ENCODE assay signal across 8 cellular contexts in the genomic region with DNA sequence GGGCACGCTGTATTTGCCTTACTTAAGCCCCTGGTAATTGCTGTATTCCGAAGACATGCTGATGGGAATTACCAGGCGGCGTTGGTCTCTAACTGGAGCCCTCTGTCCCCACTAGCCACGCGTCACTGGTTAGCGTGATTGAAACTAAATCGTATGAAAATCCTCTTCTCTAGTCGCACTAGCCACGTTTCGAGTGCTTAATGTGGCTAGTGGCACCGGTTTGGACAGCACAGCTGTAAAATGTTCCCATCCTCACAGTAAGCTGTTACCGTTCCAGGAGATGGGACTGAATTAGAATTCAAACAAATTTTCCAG. TPM values are rescaled to one million over a fixed set of nuclear protein-coding genes. Genes with fewer than 3 reads are reported as not detected.
DNase-seq lines count a peak whose midpoint lies in the region; ATAC-seq, FAIRE-seq and TF ChIP-seq lines count a peak whose summit lies in the region.

No MANE protein-coding gene starts in this region.

- no peak for FAIRE-seq in A549 (lab: Jason Lieb, UNC)
- no peak for FAIRE-seq in small intestine (lab: Jason Lieb, UNC)

- H3K27ac ChIP-seq in A549 = peak overlapping the region; percentile 86 to 93
- H3K27ac ChIP-seq in small intestine (ENCODE audit: low read depth in 1 of 2, low read length in 1 of 2) = peak overlapping the region in 1 of 2 donors; percentile 99

- TF ChIP-seq EP300 in A549 (IDR thresholded peaks at IDR 0.05) = no peak

- no peak for TF ChIP-seq CTCF in A549 (IDR thresholded peaks at IDR 0.05)

- no peak for TF ChIP-seq POLR2A in A549 (IDR thresholded peaks at IDR 0.05; ENCODE audit: low read length)

- H3K4me1 ChIP-seq in A549 = peaks cover 6% of the 10 kb centered on the region; the same call in 1 of the 3 replicates
- no peaks in the 10 kb centered on the region for H3K4me1 ChIP-seq in small intestine (ENCODE audit: control insufficient read depth in 2 of 2, insufficient read depth in 1 of 2, low read depth in 1 of 2, low read length in 1 of 2)

- DNase-seq in A549 (ENCODE audit: low read depth in 1 of 2, low spot score in 1 of 2) (no peak), glomerular endothelial cell (ENCODE audit: extremely low read depth, low read depth, low spot score) (peak; percentile 45), small intestine (no peak), mesenteric fat pad (ENCODE audit: low spot score) (no peak)
- no peak for DNase-seq in stimulated activated CD4-positive, alpha-beta T cell treated with anti-CD3 and anti-CD28 coated beads, Interleukin-4, amount 100 ng/mL, for 4 hours

- CTCF ChIA-PET in A549 (lab: Yijun Ruan, JAX) = interaction anchor here (0.9 to 1.3 kb wide), 2 partner anchors 15 to 151 kb away, joined by 3 to 6 read pairs; no protein-coding TSS in a partner anchor

- WGBS in A549 (ENCODE audit: missing lambda C conversion rate) = 2% methylated on average over 11 of the region's 13 CpGs
- 0 to 1% (median 0%) methylated on average over 13 of the region's 13 CpGs for WGBS in small intestine, 3 donors

- no peaks in the 10 kb centered on the region for H3K9me3 ChIP-seq in A549
- H3K9me3 ChIP-seq in small intestine (ENCODE audit: control insufficient read depth, low read depth) = no peaks in the 10 kb centered on the region

- H3K4me2 ChIP-seq in A549 = peak overlapping the region; percentile 96

- H3K4me3 ChIP-seq in A549 = peak overlapping the region; percentile 78
- peak overlapping the region; percentile 83 to 93 for H3K4me3 ChIP-seq in small intestine (ENCODE audit: low read depth in 1 of 2, low read length in 2 of 2)

- H3K27me3 ChIP-seq in small intestine (ENCODE audit: control insufficient read depth in 2 of 2, insufficient read depth in 2 of 2, low read length in 2 of 2) = no peaks in the 10 kb centered on the region

- POLR2A ChIA-PET in A549 (lab: Yijun Ruan, JAX) = no interaction called here

- H3K36me3 ChIP-seq in small intestine (ENCODE audit: control insufficient read depth in 2 of 2, insufficient read depth in 2 of 2, low read length in 2 of 2) = no peaks in the 10 kb centered on the region

- no peak for TF ChIP-seq RAD21 in A549 (conservative IDR thresholded peaks at IDR 0.05 in 1 of 2, IDR thresholded peaks at IDR 0.05 in 1 of 2)

- ATAC-seq in A549 (peak; percentile 67 to 69), GM18873 (IDR thresholded peaks at IDR 0.05; ENCODE audit: low FRiP score, unreplicated experiment) (peak; percentile 55), HG03060 (IDR thresholded peaks at IDR 0.05; ENCODE audit: low read depth, unreplicated experiment) (peak; percentile 30), SK-N-SH treated with all-trans-retinoic acid at 6 μM for 48 hours (peak; percentile 61)

TF ChIP-seq in A549, 52 proteins besides CTCF, POLR2A, EP300 and RAD21:
- no peak for TF ChIP-seq MAZ (IDR thresholded peaks at IDR 0.05; ENCODE audit: borderline replicate concordance, low read depth, low read length)
- TF ChIP-seq NR3C1 (IDR thresholded peaks at IDR 0.05) = no peak
- no peak for TF ChIP-seq RCOR1 (IDR thresholded peaks at IDR 0.05; ENCODE audit: low read depth, low read length)
- TF ChIP-seq ZNF302 (CRISPR knock-in tag; IDR thresholded peaks at IDR 0.05) = no peak
- TF ChIP-seq CHD2 (IDR thresholded peaks at IDR 0.05; ENCODE audit: low read length, partially characterized antibody) = no peak
- no peak for TF ChIP-seq KDM5A (IDR thresholded peaks at IDR 0.05)
- TF ChIP-seq SREBF2 (IDR thresholded peaks at IDR 0.05) = no peak
- no peak for TF ChIP-seq ESRRA (IDR thresholded peaks at IDR 0.05; ENCODE audit: borderline replicate concordance, low read length)
- no peak for TF ChIP-seq RFX5 (IDR thresholded peaks at IDR 0.05)
- no peak for TF ChIP-seq HDAC2 (IDR thresholded peaks at IDR 0.05)
- TF ChIP-seq NFE2L2 (conservative IDR thresholded peaks at IDR 0.05; ENCODE audit: low read length) = no peak

TF ChIP-seq in SK-N-SH treated with all-trans-retinoic acid at 6 μM for 48 hours, 23 proteins besides CTCF, POLR2A, EP300 and RAD21:
- TF ChIP-seq, protein P1, sequence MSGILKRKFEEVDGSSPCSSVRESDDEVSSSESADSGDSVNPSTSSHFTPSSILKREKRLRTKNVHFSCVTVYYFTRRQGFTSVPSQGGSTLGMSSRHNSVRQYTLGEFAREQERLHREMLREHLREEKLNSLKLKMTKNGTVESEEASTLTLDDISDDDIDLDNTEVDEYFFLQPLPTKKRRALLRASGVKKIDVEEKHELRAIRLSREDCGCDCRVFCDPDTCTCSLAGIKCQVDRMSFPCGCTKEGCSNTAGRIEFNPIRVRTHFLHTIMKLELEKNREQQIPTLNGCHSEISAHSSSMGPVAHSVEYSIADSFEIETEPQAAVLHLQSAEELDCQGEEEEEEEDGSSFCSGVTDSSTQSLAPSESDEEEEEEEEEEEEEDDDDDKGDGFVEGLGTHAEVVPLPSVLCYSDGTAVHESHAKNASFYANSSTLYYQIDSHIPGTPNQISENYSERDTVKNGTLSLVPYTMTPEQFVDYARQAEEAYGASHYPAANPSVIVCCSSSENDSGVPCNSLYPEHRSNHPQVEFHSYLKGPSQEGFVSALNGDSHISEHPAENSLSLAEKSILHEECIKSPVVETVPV (CRISPR knock-in tag; IDR thresholded peaks at IDR 0.05) = no peak
- TF ChIP-seq ZC3H10 (CRISPR knock-in tag; IDR thresholded peaks at IDR 0.05) (no peak), RARB (CRISPR knock-in tag; IDR thresholded peaks at IDR 0.05) (no peak), TSHZ2 (CRISPR knock-in tag; IDR thresholded peaks at IDR 0.05) (no peak), ESRRG (CRISPR knock-in tag; IDR thresholded peaks at IDR 0.05) (no peak), BACH2 (CRISPR knock-in tag; IDR thresholded peaks at IDR 0.05; ENCODE audit: borderline replicate concordance) (no peak), OSR1 (CRISPR knock-in tag; IDR thresholded peaks at IDR 0.05) (no peak)

RNA-seq across cellular contexts. Expression of gene BRCA2, which starts 0.7 kb away (rescaled TPM):
- polyA plus RNA-seq in A549 (2011; rRNA removed) (4.6 and 5.9 TPM in 2 replicates), A549 (2017; fragmentation: RNase III; extraction: RNeasy Plus Mini Kit Qiagen cat#74134 plus additional on column Dnase treatment) (2.6 to 3.6 TPM (median 3.4 TPM) in 3 replicates), small intestine (1 to 10 TPM in 1 of 3 donors, under 1 TPM in 2; under 0.01 to 2.5 (median under 0.01) TPM)
- polyA plus RNA-seq in A549 (2012; cell fraction: cytosol; rRNA removed) = 2.0 and 2.3 TPM in 2 replicates
- 2.3 and 4.4 TPM in 2 replicates for polyA plus RNA-seq in A549 (2012; cell fraction: nucleus; rRNA removed)
- 3.2 and 4.8 TPM in 2 replicates for polyA minus RNA-seq in A549 (2011; rRNA and poly(A)+ RNA removed)
- total RNA-seq in glomerular endothelial cell (1.8 and 3.9 TPM in 2 replicates), mesenteric fat pad (1.9 TPM)

RNA-seq across cellular contexts. Expression of gene ZAR1L, which starts 0.8 kb away (rescaled TPM):
- not detected in 2 replicates for polyA plus RNA-seq in A549 (2011; rRNA removed)
- 0.03 and 0.04 TPM in 2 replicates for polyA plus RNA-seq in A549 (2012; cell fraction: cytosol; rRNA removed)
- polyA plus RNA-seq in A549 (2012; cell fraction: nucleus; rRNA removed) = 0.11 and 0.14 TPM in 2 replicates
- polyA plus RNA-seq in A549 (2017; fragmentation: RNase III; extraction: RNeasy Plus Mini Kit Qiagen cat#74134 plus additional on column Dnase treatment) = not detected in 3 replicates
- not detected in 2 replicates for polyA minus RNA-seq in A549 (2011; rRNA and poly(A)+ RNA removed)
- total RNA-seq in glomerular endothelial cell = not detected in 2 replicates
- polyA plus RNA-seq in small intestine = not detected
- total RNA-seq in mesenteric fat pad = not detected
